ENCODE assay signal across 1 cellular context in the genomic region with DNA sequence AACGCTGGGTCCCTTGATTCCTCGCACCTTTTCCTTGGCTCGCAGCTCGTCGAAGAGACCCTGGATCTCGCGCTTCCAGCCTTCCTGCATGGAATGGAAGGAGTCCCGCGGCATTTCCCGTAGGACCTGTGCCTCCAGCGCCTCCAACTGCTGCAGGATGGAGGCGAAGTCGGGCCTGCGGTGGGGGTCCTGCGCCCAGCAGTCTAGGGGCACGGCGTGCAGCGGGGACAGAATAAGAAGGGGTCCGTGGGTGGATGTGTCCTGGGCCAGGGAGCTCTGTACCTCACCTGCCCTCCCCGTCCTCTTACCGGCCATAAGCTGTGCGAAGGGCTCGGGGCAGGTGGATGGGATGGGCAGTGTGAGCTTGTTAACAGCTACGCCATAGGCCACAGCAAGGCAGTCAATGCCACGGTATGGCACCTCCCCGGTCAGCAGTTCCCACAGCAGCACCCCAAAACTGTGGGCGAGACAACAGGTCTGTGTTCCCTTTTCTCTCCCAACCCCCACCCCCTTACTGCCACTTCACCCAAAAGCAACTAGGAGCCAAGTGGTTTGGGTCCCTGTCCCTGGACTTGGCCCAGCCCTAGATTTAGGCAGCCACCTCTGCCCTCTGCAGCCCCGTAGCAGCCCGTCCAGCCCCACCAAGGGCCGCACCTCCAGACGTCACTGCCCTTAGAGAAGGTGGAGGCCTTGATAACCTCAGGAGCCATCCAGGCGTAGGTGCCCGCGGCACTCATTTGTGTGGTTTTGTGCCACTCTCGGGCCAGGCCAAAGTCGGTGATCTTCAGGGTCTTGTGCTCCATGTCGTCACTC.
TF ChIP-seq lines count a peak whose summit lies in the region.

No MANE protein-coding gene starts in this region.

TF ChIP-seq in GM23338, 12 proteins besides CTCF, POLR2A, EP300 and RAD21 (continued from another document):
- TF ChIP-seq, protein P1, sequence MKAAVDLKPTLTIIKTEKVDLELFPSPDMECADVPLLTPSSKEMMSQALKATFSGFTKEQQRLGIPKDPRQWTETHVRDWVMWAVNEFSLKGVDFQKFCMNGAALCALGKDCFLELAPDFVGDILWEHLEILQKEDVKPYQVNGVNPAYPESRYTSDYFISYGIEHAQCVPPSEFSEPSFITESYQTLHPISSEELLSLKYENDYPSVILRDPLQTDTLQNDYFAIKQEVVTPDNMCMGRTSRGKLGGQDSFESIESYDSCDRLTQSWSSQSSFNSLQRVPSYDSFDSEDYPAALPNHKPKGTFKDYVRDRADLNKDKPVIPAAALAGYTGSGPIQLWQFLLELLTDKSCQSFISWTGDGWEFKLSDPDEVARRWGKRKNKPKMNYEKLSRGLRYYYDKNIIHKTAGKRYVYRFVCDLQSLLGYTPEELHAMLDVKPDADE (IDR thresholded peaks at IDR 0.05): no peak
- no peak for TF ChIP-seq CREB1 (CRISPR knock-in tag; IDR thresholded peaks at IDR 0.05; ENCODE audit: low read depth)
- TF ChIP-seq EZH2 (IDR thresholded peaks at IDR 0.05; ENCODE audit: low read depth, unreplicated experiment): no peak
- no peak for TF ChIP-seq JUNB (IDR thresholded peaks at IDR 0.05; ENCODE audit: unreplicated experiment)
- TF ChIP-seq POLR2AphosphoS5 (IDR thresholded peaks at IDR 0.05; ENCODE audit: low read depth): no peak
- TF ChIP-seq ZNF331 (CRISPR knock-in tag; IDR thresholded peaks at IDR 0.05; ENCODE audit: low read depth): no peak
- TF ChIP-seq STAT1 (IDR thresholded peaks at IDR 0.05; ENCODE audit: unreplicated experiment): no peak
- TF ChIP-seq NANOG (IDR thresholded peaks at IDR 0.05; ENCODE audit: borderline replicate concordance): no peak
- TF ChIP-seq EZH2phosphoT487 (IDR thresholded peaks at IDR 0.05; ENCODE audit: unreplicated experiment): no peak
